ENCODE assay signal across 9 cellular contexts in the genomic region with DNA sequence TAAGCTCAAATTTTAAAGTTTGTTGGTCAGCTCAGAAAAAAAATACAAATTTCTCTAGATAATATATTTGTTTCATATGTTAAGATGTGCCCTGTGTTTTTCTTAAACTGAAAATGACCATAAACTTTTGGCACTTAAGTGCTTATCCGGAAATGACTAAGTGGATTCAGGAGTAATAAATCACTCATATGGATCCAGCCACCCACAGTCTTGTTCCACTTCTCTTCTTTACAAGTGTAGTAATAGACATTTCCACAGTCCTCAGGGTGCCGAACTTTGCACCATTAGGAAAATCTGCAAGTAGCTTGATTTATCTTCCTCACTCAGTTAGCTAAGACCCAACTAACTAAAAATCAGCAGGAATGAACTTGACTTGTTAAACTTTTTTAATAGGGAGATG.
DNase-seq lines count a peak whose midpoint lies in the region; ATAC-seq, FAIRE-seq and TF ChIP-seq lines count a peak whose summit lies in the region.
"Had no signal": no experiment of that assay in that cellular context is flagged by ENCODE, and none has a peak within 500 bp of the region (broad histone marks: within the 10 kb centered on the region; RNA-seq: fewer than 3 reads in every experiment).

No MANE protein-coding gene starts in this region.

- FAIRE-seq in frontal cortex (lab: Jason Lieb, UNC), result no peak

- no peak overlapping the region for H3K4me3 ChIP-seq in GM23248
- H3K4me3 ChIP-seq: skin epidermis had no signal

- ATAC-seq in GM18505 (IDR thresholded peaks at IDR 0.05; ENCODE audit: unreplicated experiment), result peak; percentile 89

- no peak overlapping the region for H3K27ac ChIP-seq in GM23248
- H3K27ac ChIP-seq: skin epidermis had no signal

- WGBS in GM23248 (ENCODE audit: low coverage in 1 of 2, low lambda C conversion rate in 2 of 2, missing lambda C conversion rate in 2 of 2), 2 experiments, result 23 to 41% methylated on average over 2 of the region's 2 CpGs

- no peak for TF ChIP-seq POLR2A in GM18505 (IDR thresholded peaks at IDR 0.05; ENCODE audit: borderline replicate concordance, extremely low read depth, insufficient read depth, insufficient read length)

- in situ Hi-C loops in GM23248 (cut with MboI), result no loop called here

- no peaks in the 10 kb centered on the region for H3F3A ChIP-seq in GM23248 (ENCODE audit: insufficient read depth)

- no peaks in the 10 kb centered on the region for H3K9me2 ChIP-seq in GM23248 (ENCODE audit: insufficient read depth)

- no peak overlapping the region for H2AFZ ChIP-seq in GM23248

- no peaks in the 10 kb centered on the region for H3K9me3 ChIP-seq in GM23248 (ENCODE audit: low read depth)

- H3K36me3 ChIP-seq in GM23248 (ENCODE audit: low read depth), result no peaks in the 10 kb centered on the region

- H3K27me3 ChIP-seq in GM23248 (replicated peaks; ENCODE audit: insufficient read depth), result no peaks in the 10 kb centered on the region

- DNase-seq in GM23248, result peak; percentile 35
- peak; percentile 73 for DNase-seq in M059J (ENCODE audit: low read depth)
- DNase-seq in iris pigment epithelial cell (ENCODE audit: low read depth), result peak; percentile 46
- no peak for DNase-seq in frontal cortex (ENCODE audit: low spot score in 2 of 2)
- DNase-seq in NCI-H128 (lab: John Stamatoyannopoulos, UW; ENCODE audit: unreplicated experiment), result no peak
- DNase-seq in activated T-cell treated with anti-CD3 and anti-CD28 coated beads, Interleukin-2, amount 50 U/mL, for 48 hours, result no peak
- DNase-seq in NCI-H2107 (lab: John Stamatoyannopoulos, UW), result no peak

- H4K20me1 ChIP-seq in GM23248 (ENCODE audit: insufficient read depth), result no peaks in the 10 kb centered on the region

- peaks cover 17% of the 10 kb centered on the region for H3K4me1 ChIP-seq in GM23248 (ENCODE audit: insufficient read depth)

- H3K79me2 ChIP-seq in GM23248 (ENCODE audit: insufficient read depth), result no peaks in the 10 kb centered on the region

- no peak overlapping the region for H3K4me2 ChIP-seq in GM23248 (ENCODE audit: unreplicated experiment)

- H3K9ac ChIP-seq in GM23248, result no peak overlapping the region

Comparison
In these comparisons a context has a peak if more than half of its experiments do, and no peak if none do; other contexts are left out.
1. DNase-seq: peak in GM23248 (single experiment), M059J (single experiment) and iris pigment epithelial cell (single experiment); none in frontal cortex (0 of 2), NCI-H128 (single experiment), activated T-cell treated with anti-CD3 and anti-CD28 coated beads, Interleukin-2, amount 50 U/mL, for 48 hours (0 of 2) and NCI-H2107 (single experiment).